Comparison of ENCODE assay signal across 1 cellular context in the genomic region with DNA sequence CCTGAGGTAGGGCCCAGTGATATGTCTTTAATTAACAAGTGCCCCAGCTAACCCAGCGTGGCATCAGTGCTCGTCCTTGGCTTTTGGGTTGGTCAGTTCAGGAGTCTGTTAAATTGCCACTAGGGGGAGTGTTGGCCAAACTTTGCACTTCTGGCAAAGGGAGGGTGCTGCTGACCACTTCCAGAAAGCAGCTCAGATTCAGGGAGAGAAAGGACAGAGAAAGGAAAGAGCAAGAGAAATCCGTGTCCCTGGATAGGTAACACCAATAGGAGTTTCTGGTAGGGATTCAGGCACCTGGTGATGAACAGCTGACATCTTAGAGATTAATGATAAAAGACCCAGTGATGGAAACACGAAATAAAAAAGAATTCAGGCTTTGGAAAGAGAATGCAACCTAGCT.
TF ChIP-seq lines count a peak whose summit lies in the region.

No MANE protein-coding gene starts in this region.

TF ChIP-seq in HepG2, 621 proteins besides CTCF, POLR2A, EP300 and RAD21 (continued from another document and continues in another):
- TF ChIP-seq, protein P1, sequence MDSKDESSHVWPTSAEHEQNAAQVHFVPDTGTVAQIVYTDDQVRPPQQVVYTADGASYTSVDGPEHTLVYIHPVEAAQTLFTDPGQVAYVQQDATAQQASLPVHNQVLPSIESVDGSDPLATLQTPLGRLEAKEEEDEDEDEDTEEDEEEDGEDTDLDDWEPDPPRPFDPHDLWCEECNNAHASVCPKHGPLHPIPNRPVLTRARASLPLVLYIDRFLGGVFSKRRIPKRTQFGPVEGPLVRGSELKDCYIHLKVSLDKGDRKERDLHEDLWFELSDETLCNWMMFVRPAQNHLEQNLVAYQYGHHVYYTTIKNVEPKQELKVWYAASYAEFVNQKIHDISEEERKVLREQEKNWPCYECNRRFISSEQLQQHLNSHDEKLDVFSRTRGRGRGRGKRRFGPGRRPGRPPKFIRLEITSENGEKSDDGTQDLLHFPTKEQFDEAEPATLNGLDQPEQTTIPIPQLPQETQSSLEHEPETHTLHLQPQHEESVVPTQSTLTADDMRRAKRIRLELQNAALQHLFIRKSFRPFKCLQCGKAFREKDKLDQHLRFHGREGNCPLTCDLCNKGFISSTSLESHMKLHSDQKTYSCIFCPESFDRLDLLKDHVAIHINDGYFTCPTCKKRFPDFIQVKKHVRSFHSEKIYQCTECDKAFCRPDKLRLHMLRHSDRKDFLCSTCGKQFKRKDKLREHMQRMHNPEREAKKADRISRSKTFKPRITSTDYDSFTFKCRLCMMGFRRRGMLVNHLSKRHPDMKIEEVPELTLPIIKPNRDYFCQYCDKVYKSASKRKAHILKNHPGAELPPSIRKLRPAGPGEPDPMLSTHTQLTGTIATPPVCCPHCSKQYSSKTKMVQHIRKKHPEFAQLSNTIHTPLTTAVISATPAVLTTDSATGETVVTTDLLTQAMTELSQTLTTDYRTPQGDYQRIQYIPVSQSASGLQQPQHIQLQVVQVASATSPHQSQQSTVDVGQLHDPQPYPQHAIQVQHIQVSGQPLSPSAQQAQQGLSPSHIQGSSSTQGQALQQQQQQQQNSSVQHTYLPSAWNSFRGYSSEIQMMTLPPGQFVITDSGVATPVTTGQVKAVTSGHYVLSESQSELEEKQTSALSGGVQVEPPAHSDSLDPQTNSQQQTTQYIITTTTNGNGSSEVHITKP (CRISPR knock-in tag; IDR thresholded peaks at IDR 0.05; ENCODE audit: low read depth) = no peak
- TF ChIP-seq RFXAP (CRISPR knock-in tag; IDR thresholded peaks at IDR 0.05; ENCODE audit: borderline replicate concordance) (0 out of 2 replicates have a peak, but pooled peaks have one; percentile 43), POGZ (CRISPR knock-in tag; IDR thresholded peaks at IDR 0.05) (0 out of 2 replicates have a peak, but pooled peaks have one; percentile 33), SMARCE1 (IDR thresholded peaks at IDR 0.05; ENCODE audit: borderline replicate concordance) (no peak), ZNF383 (CRISPR knock-in tag; IDR thresholded peaks at IDR 0.05; ENCODE audit: borderline replicate concordance) (no peak), AHR (CRISPR knock-in tag; IDR thresholded peaks at IDR 0.05) (no peak), ZNF776 (CRISPR knock-in tag; IDR thresholded peaks at IDR 0.05) (no peak), PHF5A (CRISPR knock-in tag; IDR thresholded peaks at IDR 0.05; ENCODE audit: low read depth, unreplicated experiment) (no peak), ZNF564 (CRISPR knock-in tag; IDR thresholded peaks at IDR 0.05) (no peak), MED1 (CRISPR knock-in tag; IDR thresholded peaks at IDR 0.05) (peak; percentile 64), FOXK1 (CRISPR knock-in tag; IDR thresholded peaks at IDR 0.05; ENCODE audit: borderline replicate concordance, low read depth) (0 out of 2 replicates have a peak, but pooled peaks have one; percentile 23), MAFG (CRISPR knock-in tag; IDR thresholded peaks at IDR 0.05) (no peak), NCOA5 (CRISPR knock-in tag; IDR thresholded peaks at IDR 0.05) (no peak), ZFP90 (CRISPR knock-in tag; IDR thresholded peaks at IDR 0.05; ENCODE audit: borderline replicate concordance) (0 out of 2 replicates have a peak, but pooled peaks have one; percentile 40), MIXL1 (CRISPR knock-in tag; IDR thresholded peaks at IDR 0.05) (peak; percentile 86), ZSCAN12 (CRISPR knock-in tag; IDR thresholded peaks at IDR 0.05) (no peak), ZFP41 (CRISPR knock-in tag; IDR thresholded peaks at IDR 0.05; ENCODE audit: borderline replicate concordance) (no peak), ZBTB42 (CRISPR knock-in tag; IDR thresholded peaks at IDR 0.05) (no peak), ZNF136 (CRISPR knock-in tag; IDR thresholded peaks at IDR 0.05; ENCODE audit: low read depth) (no peak), HDAC6 (IDR thresholded peaks at IDR 0.05; ENCODE audit: low read depth, low read length) (no peak), FLYWCH1 (CRISPR knock-in tag; IDR thresholded peaks at IDR 0.05) (no peak), MAFK (conservative IDR thresholded peaks at IDR 0.05 in 1 of 2, IDR thresholded peaks at IDR 0.05 in 1 of 2; ENCODE audit: low read length in 2 of 2) (no peak), KMT2B (CRISPR knock-in tag; IDR thresholded peaks at IDR 0.05) (no peak; the same call in 1 of the 2 replicates), ZNF33B (CRISPR knock-in tag; IDR thresholded peaks at IDR 0.05) (no peak), YEATS2 (CRISPR knock-in tag; IDR thresholded peaks at IDR 0.05; ENCODE audit: borderline replicate concordance) (no peak), SP2 (CRISPR knock-in tag; IDR thresholded peaks at IDR 0.05) (no peak), ZNF720 (CRISPR knock-in tag; IDR thresholded peaks at IDR 0.05) (no peak), HDAC2 (CRISPR knock-in tag; IDR thresholded peaks at IDR 0.05) (0 out of 2 replicates have a peak, but pooled peaks have one; percentile 36)
- TF ChIP-seq, protein P2, sequence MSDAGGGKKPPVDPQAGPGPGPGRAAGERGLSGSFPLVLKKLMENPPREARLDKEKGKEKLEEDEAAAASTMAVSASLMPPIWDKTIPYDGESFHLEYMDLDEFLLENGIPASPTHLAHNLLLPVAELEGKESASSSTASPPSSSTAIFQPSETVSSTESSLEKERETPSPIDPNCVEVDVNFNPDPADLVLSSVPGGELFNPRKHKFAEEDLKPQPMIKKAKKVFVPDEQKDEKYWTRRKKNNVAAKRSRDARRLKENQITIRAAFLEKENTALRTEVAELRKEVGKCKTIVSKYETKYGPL (CRISPR knock-in tag; IDR thresholded peaks at IDR 0.05) = no peak
- TF ChIP-seq, protein P3, sequence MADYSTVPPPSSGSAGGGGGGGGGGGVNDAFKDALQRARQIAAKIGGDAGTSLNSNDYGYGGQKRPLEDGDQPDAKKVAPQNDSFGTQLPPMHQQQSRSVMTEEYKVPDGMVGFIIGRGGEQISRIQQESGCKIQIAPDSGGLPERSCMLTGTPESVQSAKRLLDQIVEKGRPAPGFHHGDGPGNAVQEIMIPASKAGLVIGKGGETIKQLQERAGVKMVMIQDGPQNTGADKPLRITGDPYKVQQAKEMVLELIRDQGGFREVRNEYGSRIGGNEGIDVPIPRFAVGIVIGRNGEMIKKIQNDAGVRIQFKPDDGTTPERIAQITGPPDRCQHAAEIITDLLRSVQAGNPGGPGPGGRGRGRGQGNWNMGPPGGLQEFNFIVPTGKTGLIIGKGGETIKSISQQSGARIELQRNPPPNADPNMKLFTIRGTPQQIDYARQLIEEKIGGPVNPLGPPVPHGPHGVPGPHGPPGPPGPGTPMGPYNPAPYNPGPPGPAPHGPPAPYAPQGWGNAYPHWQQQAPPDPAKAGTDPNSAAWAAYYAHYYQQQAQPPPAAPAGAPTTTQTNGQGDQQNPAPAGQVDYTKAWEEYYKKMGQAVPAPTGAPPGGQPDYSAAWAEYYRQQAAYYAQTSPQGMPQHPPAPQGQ (CRISPR knock-in tag; IDR thresholded peaks at IDR 0.05; ENCODE audit: borderline replicate concordance) = no peak
- TF ChIP-seq, protein P4, sequence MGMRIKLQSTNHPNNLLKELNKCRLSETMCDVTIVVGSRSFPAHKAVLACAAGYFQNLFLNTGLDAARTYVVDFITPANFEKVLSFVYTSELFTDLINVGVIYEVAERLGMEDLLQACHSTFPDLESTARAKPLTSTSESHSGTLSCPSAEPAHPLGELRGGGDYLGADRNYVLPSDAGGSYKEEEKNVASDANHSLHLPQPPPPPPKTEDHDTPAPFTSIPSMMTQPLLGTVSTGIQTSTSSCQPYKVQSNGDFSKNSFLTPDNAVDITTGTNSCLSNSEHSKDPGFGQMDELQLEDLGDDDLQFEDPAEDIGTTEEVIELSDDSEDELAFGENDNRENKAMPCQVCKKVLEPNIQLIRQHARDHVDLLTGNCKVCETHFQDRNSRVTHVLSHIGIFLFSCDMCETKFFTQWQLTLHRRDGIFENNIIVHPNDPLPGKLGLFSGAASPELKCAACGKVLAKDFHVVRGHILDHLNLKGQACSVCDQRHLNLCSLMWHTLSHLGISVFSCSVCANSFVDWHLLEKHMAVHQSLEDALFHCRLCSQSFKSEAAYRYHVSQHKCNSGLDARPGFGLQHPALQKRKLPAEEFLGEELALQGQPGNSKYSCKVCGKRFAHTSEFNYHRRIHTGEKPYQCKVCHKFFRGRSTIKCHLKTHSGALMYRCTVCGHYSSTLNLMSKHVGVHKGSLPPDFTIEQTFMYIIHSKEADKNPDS (CRISPR knock-in tag; IDR thresholded peaks at IDR 0.05) = no peak
- TF ChIP-seq, protein P5, sequence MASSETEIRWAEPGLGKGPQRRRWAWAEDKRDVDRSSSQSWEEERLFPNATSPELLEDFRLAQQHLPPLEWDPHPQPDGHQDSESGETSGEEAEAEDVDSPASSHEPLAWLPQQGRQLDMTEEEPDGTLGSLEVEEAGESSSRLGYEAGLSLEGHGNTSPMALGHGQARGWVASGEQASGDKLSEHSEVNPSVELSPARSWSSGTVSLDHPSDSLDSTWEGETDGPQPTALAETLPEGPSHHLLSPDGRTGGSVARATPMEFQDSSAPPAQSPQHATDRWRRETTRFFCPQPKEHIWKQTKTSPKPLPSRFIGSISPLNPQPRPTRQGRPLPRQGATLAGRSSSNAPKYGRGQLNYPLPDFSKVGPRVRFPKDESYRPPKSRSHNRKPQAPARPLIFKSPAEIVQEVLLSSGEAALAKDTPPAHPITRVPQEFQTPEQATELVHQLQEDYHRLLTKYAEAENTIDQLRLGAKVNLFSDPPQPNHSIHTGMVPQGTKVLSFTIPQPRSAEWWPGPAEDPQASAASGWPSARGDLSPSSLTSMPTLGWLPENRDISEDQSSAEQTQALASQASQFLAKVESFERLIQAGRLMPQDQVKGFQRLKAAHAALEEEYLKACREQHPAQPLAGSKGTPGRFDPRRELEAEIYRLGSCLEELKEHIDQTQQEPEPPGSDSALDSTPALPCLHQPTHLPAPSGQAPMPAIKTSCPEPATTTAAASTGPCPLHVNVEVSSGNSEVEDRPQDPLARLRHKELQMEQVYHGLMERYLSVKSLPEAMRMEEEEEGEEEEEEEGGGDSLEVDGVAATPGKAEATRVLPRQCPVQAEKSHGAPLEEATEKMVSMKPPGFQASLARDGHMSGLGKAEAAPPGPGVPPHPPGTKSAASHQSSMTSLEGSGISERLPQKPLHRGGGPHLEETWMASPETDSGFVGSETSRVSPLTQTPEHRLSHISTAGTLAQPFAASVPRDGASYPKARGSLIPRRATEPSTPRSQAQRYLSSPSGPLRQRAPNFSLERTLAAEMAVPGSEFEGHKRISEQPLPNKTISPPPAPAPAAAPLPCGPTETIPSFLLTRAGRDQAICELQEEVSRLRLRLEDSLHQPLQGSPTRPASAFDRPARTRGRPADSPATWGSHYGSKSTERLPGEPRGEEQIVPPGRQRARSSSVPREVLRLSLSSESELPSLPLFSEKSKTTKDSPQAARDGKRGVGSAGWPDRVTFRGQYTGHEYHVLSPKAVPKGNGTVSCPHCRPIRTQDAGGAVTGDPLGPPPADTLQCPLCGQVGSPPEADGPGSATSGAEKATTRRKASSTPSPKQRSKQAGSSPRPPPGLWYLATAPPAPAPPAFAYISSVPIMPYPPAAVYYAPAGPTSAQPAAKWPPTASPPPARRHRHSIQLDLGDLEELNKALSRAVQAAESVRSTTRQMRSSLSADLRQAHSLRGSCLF (CRISPR knock-in tag; IDR thresholded peaks at IDR 0.05; ENCODE audit: borderline replicate concordance) = no peak
- TF ChIP-seq, protein P6, sequence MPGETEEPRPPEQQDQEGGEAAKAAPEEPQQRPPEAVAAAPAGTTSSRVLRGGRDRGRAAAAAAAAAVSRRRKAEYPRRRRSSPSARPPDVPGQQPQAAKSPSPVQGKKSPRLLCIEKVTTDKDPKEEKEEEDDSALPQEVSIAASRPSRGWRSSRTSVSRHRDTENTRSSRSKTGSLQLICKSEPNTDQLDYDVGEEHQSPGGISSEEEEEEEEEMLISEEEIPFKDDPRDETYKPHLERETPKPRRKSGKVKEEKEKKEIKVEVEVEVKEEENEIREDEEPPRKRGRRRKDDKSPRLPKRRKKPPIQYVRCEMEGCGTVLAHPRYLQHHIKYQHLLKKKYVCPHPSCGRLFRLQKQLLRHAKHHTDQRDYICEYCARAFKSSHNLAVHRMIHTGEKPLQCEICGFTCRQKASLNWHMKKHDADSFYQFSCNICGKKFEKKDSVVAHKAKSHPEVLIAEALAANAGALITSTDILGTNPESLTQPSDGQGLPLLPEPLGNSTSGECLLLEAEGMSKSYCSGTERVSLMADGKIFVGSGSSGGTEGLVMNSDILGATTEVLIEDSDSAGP (CRISPR knock-in tag; IDR thresholded peaks at IDR 0.05; ENCODE audit: borderline replicate concordance) = no peak
- TF ChIP-seq, protein P7, sequence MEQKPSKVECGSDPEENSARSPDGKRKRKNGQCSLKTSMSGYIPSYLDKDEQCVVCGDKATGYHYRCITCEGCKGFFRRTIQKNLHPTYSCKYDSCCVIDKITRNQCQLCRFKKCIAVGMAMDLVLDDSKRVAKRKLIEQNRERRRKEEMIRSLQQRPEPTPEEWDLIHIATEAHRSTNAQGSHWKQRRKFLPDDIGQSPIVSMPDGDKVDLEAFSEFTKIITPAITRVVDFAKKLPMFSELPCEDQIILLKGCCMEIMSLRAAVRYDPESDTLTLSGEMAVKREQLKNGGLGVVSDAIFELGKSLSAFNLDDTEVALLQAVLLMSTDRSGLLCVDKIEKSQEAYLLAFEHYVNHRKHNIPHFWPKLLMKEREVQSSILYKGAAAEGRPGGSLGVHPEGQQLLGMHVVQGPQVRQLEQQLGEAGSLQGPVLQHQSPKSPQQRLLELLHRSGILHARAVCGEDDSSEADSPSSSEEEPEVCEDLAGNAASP (CRISPR knock-in tag; IDR thresholded peaks at IDR 0.05; ENCODE audit: borderline replicate concordance) = peak; percentile 53
- TF ChIP-seq, protein P8, sequence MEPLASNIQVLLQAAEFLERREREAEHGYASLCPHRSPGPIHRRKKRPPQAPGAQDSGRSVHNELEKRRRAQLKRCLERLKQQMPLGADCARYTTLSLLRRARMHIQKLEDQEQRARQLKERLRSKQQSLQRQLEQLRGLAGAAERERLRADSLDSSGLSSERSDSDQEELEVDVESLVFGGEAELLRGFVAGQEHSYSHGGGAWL (CRISPR knock-in tag; IDR thresholded peaks at IDR 0.05) = no peak
